Comparison of ENCODE assay signal across 8 cellular contexts in the genomic region with DNA sequence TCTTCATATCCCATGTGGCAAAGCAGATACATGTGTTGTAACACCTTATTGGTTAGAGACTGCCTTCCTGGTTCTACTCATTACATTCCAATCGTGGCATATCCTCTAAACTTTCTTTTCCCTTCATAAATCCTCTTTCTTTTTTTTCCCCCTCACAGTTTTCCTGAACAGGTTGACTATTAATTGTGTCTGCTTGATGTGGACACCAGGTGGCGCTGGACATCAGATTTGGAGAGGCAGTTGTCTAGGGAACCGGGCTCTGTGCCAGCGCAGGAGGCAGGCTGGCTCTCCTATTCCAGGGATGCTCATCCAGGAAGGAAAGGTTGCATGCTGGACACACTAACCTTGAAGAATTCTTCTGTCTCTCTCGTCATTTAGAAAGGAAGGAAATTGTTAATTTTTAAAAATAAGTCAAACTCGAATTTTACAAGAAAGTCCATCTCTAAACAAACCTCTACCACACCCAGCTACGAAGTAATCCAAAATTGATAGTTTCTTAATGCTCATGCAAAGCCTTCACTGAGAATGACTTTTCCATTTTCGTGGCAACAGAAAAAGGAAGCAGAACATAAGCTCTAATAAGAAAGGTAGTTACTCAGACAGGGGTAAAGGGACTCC. TPM values are rescaled to one million over a fixed set of nuclear protein-coding genes. Genes with fewer than 3 reads are reported as not detected.
DNase-seq lines count a peak whose midpoint lies in the region; ATAC-seq, FAIRE-seq and TF ChIP-seq lines count a peak whose summit lies in the region.

No MANE protein-coding gene starts in this region.

- H3K9me3 ChIP-seq in MG63 = no peaks in the 10 kb centered on the region
- no peaks in the 10 kb centered on the region for H3K9me3 ChIP-seq in SJCRH30 (replicated peaks)
- no peaks in the 10 kb centered on the region for H3K9me3 ChIP-seq in trophoblast cell (ENCODE audit: insufficient read depth, low read depth, low read length)
- H3K9me3 ChIP-seq in upper lobe of left lung = no peaks in the 10 kb centered on the region

- no peak overlapping the region for H3K4me2 ChIP-seq in trophoblast cell (ENCODE audit: low read length)

- DNase-seq in GF-D8 (lab: John Stamatoyannopoulos, UW) (peak; percentile 17), H54 (ENCODE audit: insufficient read length, low spot score) (peak; percentile 42), MG63 (peak; percentile 83), SJCRH30 (peak; percentile 89 to 94), glomerular endothelial cell (ENCODE audit: extremely low read depth, low read depth, low spot score) (peak; percentile 52), trophoblast cell (peak; percentile 72 to 87), upper lobe of left lung (peak; percentile 36 to 90)
- DNase-seq in activated naive CD4-positive, alpha-beta T cell treated with Interleukin-2 at 50 U/mL for 16 hours = peak; percentile 59

- H3K23ac ChIP-seq in trophoblast cell (ENCODE audit: low read length) = no peak overlapping the region

- H2AK5ac ChIP-seq in trophoblast cell (ENCODE audit: low read length) = no peak overlapping the region

- H2BK120ac ChIP-seq in trophoblast cell (ENCODE audit: insufficient read depth, low read length, poor library complexity) = no peak overlapping the region

- H2AFZ ChIP-seq in trophoblast cell (ENCODE audit: insufficient read depth, low read length, poor library complexity) = no peak overlapping the region

- H3K14ac ChIP-seq in trophoblast cell (ENCODE audit: low read length) = no peak overlapping the region

- peak in 1 of 2 donors; percentile 87 for ATAC-seq in upper lobe of left lung (ENCODE audit: low FRiP score in 2 of 2)

- H3K79me2 ChIP-seq in trophoblast cell (ENCODE audit: control insufficient read depth, insufficient read depth, low read length, poor library complexity) = no peaks in the 10 kb centered on the region

- no peak overlapping the region for H4K91ac ChIP-seq in trophoblast cell (ENCODE audit: low read depth, low read length)

- peaks cover 5% of the 10 kb centered on the region; the same call in 1 of the 2 replicates for H3K27me3 ChIP-seq in MG63
- no peaks in the 10 kb centered on the region for H3K27me3 ChIP-seq in SJCRH30
- no peaks in the 10 kb centered on the region for H3K27me3 ChIP-seq in trophoblast cell (ENCODE audit: insufficient read depth, low read length)
- no peaks in the 10 kb centered on the region for H3K27me3 ChIP-seq in upper lobe of left lung

- H3K79me1 ChIP-seq in trophoblast cell (ENCODE audit: low read length) = no peaks in the 10 kb centered on the region

- no peak overlapping the region for H3K4me3 ChIP-seq in MG63
- H3K4me3 ChIP-seq in SJCRH30 = no peak overlapping the region
- no peak overlapping the region for H3K4me3 ChIP-seq in trophoblast cell (ENCODE audit: low read depth, low read length)
- H3K4me3 ChIP-seq in upper lobe of left lung = no peak overlapping the region

- no peaks in the 10 kb centered on the region for H3K36me3 ChIP-seq in MG63
- H3K36me3 ChIP-seq in SJCRH30 = no peaks in the 10 kb centered on the region
- no peaks in the 10 kb centered on the region for H3K36me3 ChIP-seq in trophoblast cell (ENCODE audit: control insufficient read depth in 1 of 2, insufficient read depth in 2 of 2, low read length in 2 of 2)
- no peaks in the 10 kb centered on the region for H3K36me3 ChIP-seq in upper lobe of left lung

- H3K4me1 ChIP-seq in SJCRH30 = peaks cover 8% of the 10 kb centered on the region
- H3K4me1 ChIP-seq in trophoblast cell (ENCODE audit: control insufficient read depth in 1 of 2, insufficient read depth in 2 of 2, low read length in 2 of 2) = no peaks in the 10 kb centered on the region
- H3K4me1 ChIP-seq in upper lobe of left lung = no peaks in the 10 kb centered on the region

- no peak for TF ChIP-seq EP300 in upper lobe of left lung (IDR thresholded peaks at IDR 0.05)

- no peak overlapping the region for H2BK5ac ChIP-seq in trophoblast cell (ENCODE audit: low read depth, low read length, poor library complexity)

- peak; percentile 89 for FAIRE-seq in H54 (lab: Jason Lieb, UNC)

- no peak overlapping the region for H3K9ac ChIP-seq in trophoblast cell (ENCODE audit: low read length)

- no peak overlapping the region for H3K4ac ChIP-seq in trophoblast cell (ENCODE audit: low read depth, low read length)

- H3K27ac ChIP-seq in SJCRH30 (no peak overlapping the region), trophoblast cell (ENCODE audit: low read depth, low read length) (no peak overlapping the region), upper lobe of left lung (no peak overlapping the region)

- no peak overlapping the region for H3K18ac ChIP-seq in trophoblast cell (ENCODE audit: low read length)

- WGBS in trophoblast cell (ENCODE audit: extremely low coverage, insufficient coverage, insufficient read length) = no CpG with 5 or more reads among the region's 8 CpGs
- WGBS in upper lobe of left lung, 2 donors = 16 to 17% methylated on average over 8 of the region's 8 CpGs

- H2BK12ac ChIP-seq in trophoblast cell (ENCODE audit: low read length) = no peak overlapping the region

- no peak overlapping the region for H4K8ac ChIP-seq in trophoblast cell (ENCODE audit: low read depth, low read length)

- no peak overlapping the region for H4K12ac ChIP-seq in trophoblast cell (ENCODE audit: low read depth, low read length)

- TF ChIP-seq CTCF in upper lobe of left lung (IDR thresholded peaks at IDR 0.05) = peak; percentile 65 to 80 (median 72)

- TF ChIP-seq POLR2A in H54 (IDR thresholded peaks at IDR 0.05; ENCODE audit: low read depth, low read length) (no peak), upper lobe of left lung (IDR thresholded peaks at IDR 0.05) (no peak)

RNA-seq across cellular contexts. Expression of a gene that starts 59.4 kb away (rescaled TPM):
- total RNA-seq in MG63 (2014; rRNA removed; shearing (Covaris generic); ENCODE audit: low replicate concordance) = not detected in 2 replicates
- not detected in 2 replicates for total RNA-seq in SJCRH30 (2014; rRNA removed; shearing (Covaris generic))
- total RNA-seq in glomerular endothelial cell (not detected in 2 replicates), upper lobe of left lung (not detected)
- polyA plus RNA-seq in trophoblast cell (2013) = not detected in 2 replicates

Comparison
In these comparisons a context has a peak if more than half of its experiments do, and no peak if none do; other contexts are left out.
1. DNase-seq: peak in every context shown above with its lines; median percentile 92 in SJCRH30; 83 in MG63; 80 in trophoblast cell; 63 in upper lobe of left lung; 59 in activated naive CD4-positive, alpha-beta T cell treated with Interleukin-2 at 50 U/mL for 16 hours; 52 in glomerular endothelial cell; 42 in H54; 17 in GF-D8.